Comparison of ENCODE assay signal across 8 cellular contexts in the genomic region with DNA sequence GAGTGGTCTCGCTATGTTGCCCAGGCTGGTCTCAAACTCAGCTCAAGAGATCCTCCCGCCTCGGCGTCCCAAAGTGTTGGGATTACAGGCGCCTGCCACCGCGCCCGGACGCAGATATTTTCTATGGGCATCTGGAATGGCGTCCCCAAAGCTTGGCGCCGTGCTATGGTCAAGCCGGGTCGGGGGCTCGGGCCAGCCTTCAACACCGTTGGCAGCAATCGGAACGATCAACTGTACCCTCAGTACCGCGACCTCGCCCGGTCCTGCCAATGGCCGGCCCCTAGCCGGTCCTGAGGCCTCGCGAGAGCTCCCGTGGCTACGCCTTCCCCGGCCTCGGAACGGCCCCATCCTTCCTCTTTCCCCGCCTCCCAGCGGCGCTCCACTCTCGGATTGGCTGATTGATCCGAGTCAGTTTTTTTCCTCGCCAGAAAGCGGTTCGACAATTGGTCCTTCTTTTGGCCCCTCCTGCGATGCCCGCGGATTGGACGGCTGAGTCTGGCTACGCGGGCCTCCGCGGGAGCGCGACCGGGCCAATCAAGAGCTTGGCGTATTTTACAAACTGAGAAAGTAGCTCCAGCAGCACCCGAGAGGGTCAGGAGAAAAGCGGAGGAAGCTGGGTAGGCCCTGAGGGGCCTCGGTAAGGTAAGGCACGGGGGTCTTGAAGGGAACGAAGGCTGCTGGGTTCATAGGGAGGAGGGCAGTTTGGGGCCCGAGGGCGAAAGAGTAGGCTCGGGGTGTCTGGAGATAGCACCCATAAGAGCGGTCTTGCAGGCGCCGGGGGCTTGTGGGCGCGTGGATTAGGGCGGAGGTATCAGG. TPM values are rescaled to one million over a fixed set of nuclear protein-coding genes. Genes with fewer than 3 reads are reported as not detected.
DNase-seq lines count a peak whose midpoint lies in the region; ATAC-seq and TF ChIP-seq lines count a peak whose summit lies in the region.

A gene with protein sequence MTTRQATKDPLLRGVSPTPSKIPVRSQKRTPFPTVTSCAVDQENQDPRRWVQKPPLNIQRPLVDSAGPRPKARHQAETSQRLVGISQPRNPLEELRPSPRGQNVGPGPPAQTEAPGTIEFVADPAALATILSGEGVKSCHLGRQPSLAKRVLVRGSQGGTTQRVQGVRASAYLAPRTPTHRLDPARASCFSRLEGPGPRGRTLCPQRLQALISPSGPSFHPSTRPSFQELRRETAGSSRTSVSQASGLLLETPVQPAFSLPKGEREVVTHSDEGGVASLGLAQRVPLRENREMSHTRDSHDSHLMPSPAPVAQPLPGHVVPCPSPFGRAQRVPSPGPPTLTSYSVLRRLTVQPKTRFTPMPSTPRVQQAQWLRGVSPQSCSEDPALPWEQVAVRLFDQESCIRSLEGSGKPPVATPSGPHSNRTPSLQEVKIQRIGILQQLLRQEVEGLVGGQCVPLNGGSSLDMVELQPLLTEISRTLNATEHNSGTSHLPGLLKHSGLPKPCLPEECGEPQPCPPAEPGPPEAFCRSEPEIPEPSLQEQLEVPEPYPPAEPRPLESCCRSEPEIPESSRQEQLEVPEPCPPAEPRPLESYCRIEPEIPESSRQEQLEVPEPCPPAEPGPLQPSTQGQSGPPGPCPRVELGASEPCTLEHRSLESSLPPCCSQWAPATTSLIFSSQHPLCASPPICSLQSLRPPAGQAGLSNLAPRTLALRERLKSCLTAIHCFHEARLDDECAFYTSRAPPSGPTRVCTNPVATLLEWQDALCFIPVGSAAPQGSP (plus strand): TSS at position 548 of the 816 bp plus-strand sequence. CDS start 354 bp downstream, outside the sequence.

- peaks cover 11 to 39% (median 29%) of the 10 kb centered on the region in 3 experiments; a peak in 6 of 7 replicates for H3K36me3 Mint-ChIP-seq in H9 (ENCODE audit: insufficient read depth in 1 of 3, low read depth in 3 of 3)
- H3K36me3 Mint-ChIP-seq in activated T-helper 2 cell treated with anti-CD3 and anti-CD28 coated beads, Interferon-gamma antibody, Interleukin-2, Interleukin-4, amounts not matched to agents 10 μg/mL and 5 μg/mL and 100 μg/mL, durations not matched to agents 14 hours and 24 hours and 36 hours (ENCODE audit: low read depth): peaks cover 24% of the 10 kb centered on the region
- H3K36me3 Mint-ChIP-seq in nephron (ENCODE audit: low read depth): peaks cover 13% of the 10 kb centered on the region

- peaks cover 3% of the 10 kb centered on the region for H3K79me1 ChIP-seq in H9 (ENCODE audit: insufficient read depth, low read depth, low read length, poor library complexity, severe bottlenecking)

- H4K8ac ChIP-seq in H9 (replicated peaks; ENCODE audit: insufficient read length, low read depth, low read length): no peak within 1 kb of the TSS

- peak within 1 kb of the TSS; percentile 100 for H3K4me3 Mint-ChIP-seq in H9
- H3K4me3 Mint-ChIP-seq in activated T-helper 2 cell treated with anti-CD3 and anti-CD28 coated beads, Interferon-gamma antibody, Interleukin-2, Interleukin-4, amounts not matched to agents 10 μg/mL and 5 μg/mL and 100 μg/mL, durations not matched to agents 14 hours and 24 hours and 36 hours (ENCODE audit: low read depth): peak within 1 kb of the TSS; percentile 99
- peak within 1 kb of the TSS; percentile 96 to 100 (median 97) for H3K4me3 Mint-ChIP-seq in nephron

- TF ChIP-seq CTCF in H9 (conservative IDR thresholded peaks at IDR 0.05) (no peak), fibroblast of the aortic adventitia (IDR thresholded peaks at IDR 0.05; ENCODE audit: insufficient read depth, low read length) (no peak), nephron (IDR thresholded peaks at IDR 0.05; ENCODE audit: unreplicated experiment in 3 of 3) (no peak)

- H3T11ph ChIP-seq in H9 (ENCODE audit: low read length): no peak within 1 kb of the TSS

- no peak within 1 kb of the TSS for H3K56ac ChIP-seq in H9 (ENCODE audit: insufficient read length, low read depth, low read length)

- peaks cover 6% of the 10 kb centered on the region for H3K27me3 Mint-ChIP-seq in H9 (ENCODE audit: low read depth)
- peaks cover 3% of the 10 kb centered on the region for H3K27me3 Mint-ChIP-seq in activated T-helper 2 cell treated with anti-CD3 and anti-CD28 coated beads, Interferon-gamma antibody, Interleukin-2, Interleukin-4, amounts not matched to agents 10 μg/mL and 5 μg/mL and 100 μg/mL, durations not matched to agents 14 hours and 24 hours and 36 hours (ENCODE audit: low read depth)
- peaks cover 10% of the 10 kb centered on the region for H3K27me3 Mint-ChIP-seq in nephron (ENCODE audit: low read depth)

- H2BK12ac ChIP-seq in H9 (ENCODE audit: insufficient read length, low read depth, low read length): no peak within 1 kb of the TSS

- H3K4me2 ChIP-seq in H9 (ENCODE audit: insufficient read depth, insufficient read length, low read length): peak within 1 kb of the TSS; percentile 99

- no peak within 1 kb of the TSS for H4K5ac ChIP-seq in H9 (ENCODE audit: insufficient read length, low read depth, low read length)

- H2AFZ ChIP-seq in H9 (ENCODE audit: low read length): no peak within 1 kb of the TSS

- WGBS in H9 (ENCODE audit: extremely low coverage, insufficient read length, low lambda C conversion rate): no CpG with 5 or more reads among the region's 65 CpGs

- H3K23me2 ChIP-seq in H9 (ENCODE audit: insufficient read length, low read depth, low read length, poor library complexity, severe bottlenecking): peaks cover 7% of the 10 kb centered on the region

- H3K4me3 ChIP-seq in fibroblast of the aortic adventitia (ENCODE audit: low read depth, low read length): peak within 1 kb of the TSS; percentile 85

- no peak within 1 kb of the TSS for H4K91ac ChIP-seq in H9 (ENCODE audit: insufficient read length, low read depth, low read length)

- H2AK5ac ChIP-seq in H9 (ENCODE audit: insufficient read length, low read length): no peak within 1 kb of the TSS

- no peak within 1 kb of the TSS for H2BK20ac ChIP-seq in H9 (ENCODE audit: low read depth, low read length, poor library complexity, severe bottlenecking)

- no peaks in the 10 kb centered on the region for H3K4me1 ChIP-seq in ES-I3 (ENCODE audit: insufficient read depth, low read length)
- H3K4me1 ChIP-seq in H9 (ENCODE audit: insufficient read depth, low read length): no peaks in the 10 kb centered on the region

- peak within 1 kb of the TSS; percentile 80 for H2BK120ac ChIP-seq in H9 (ENCODE audit: low read depth, low read length, poor library complexity, severe bottlenecking)

- H3K14ac ChIP-seq in H9 (ENCODE audit: insufficient read depth, low read length): peak within 1 kb of the TSS; percentile 92

- H3K9me3 ChIP-seq in ES-I3 (ENCODE audit: control insufficient read depth, insufficient read depth, low read length) (no peaks in the 10 kb centered on the region), H9 (ENCODE audit: control insufficient read depth, low read depth, low read length) (no peaks in the 10 kb centered on the region)

- H4K20me1 ChIP-seq in H9 (ENCODE audit: control insufficient read depth, insufficient read depth, insufficient read length): no peaks in the 10 kb centered on the region

- H3K4ac ChIP-seq in H9 (ENCODE audit: low read depth, low read length): no peak within 1 kb of the TSS

- ATAC-seq in stimulated activated naive CD8-positive, alpha-beta T cell treated with anti-CD3 and anti-CD28 coated beads, Interleukin-15, Interleukin-2, amounts not matched to agents 100 U/mL and 50 U/mL, for 24 hours: peak; percentile 98

- H3K4me1 Mint-ChIP-seq in H9 (peaks cover 10 to 21% of the 10 kb centered on the region in 2 experiments), nephron (peaks cover 14% of the 10 kb centered on the region)
- peaks cover 13% of the 10 kb centered on the region for H3K4me1 Mint-ChIP-seq in activated T-helper 2 cell treated with anti-CD3 and anti-CD28 coated beads, Interferon-gamma antibody, Interleukin-2, Interleukin-4, amounts not matched to agents 10 μg/mL and 5 μg/mL and 100 μg/mL, durations not matched to agents 14 hours and 24 hours and 36 hours (ENCODE audit: low read depth)

- peak within 1 kb of the TSS; percentile 73 for H3K18ac ChIP-seq in H9 (ENCODE audit: insufficient read length, low read depth, low read length)

- H3K9ac ChIP-seq in ES-I3 (ENCODE audit: low read depth, low read length): peak within 1 kb of the TSS; percentile 70
- H3K9ac ChIP-seq in H9 (ENCODE audit: extremely low read depth, insufficient read length, low read length): peak within 1 kb of the TSS; percentile 80

- H3K36me3 ChIP-seq in ES-I3 (ENCODE audit: insufficient read depth, low read length): no peaks in the 10 kb centered on the region

- no peak within 1 kb of the TSS for H2BK5ac ChIP-seq in H9 (ENCODE audit: insufficient read length, low read length)

- no peaks in the 10 kb centered on the region; the same call in 1 of the 2 replicates for H3K79me2 ChIP-seq in H9 (ENCODE audit: insufficient read depth, low read length)

- TF ChIP-seq POLR2A in Raji (IDR thresholded peaks at IDR 0.05; ENCODE audit: insufficient read depth, low read depth, low read length): peak; percentile 89

- DNase-seq in H9: peak; percentile 99
- peak; percentile 98 for DNase-seq in M059J (ENCODE audit: low read depth)
- peak; percentile 98 for DNase-seq in activated T-helper 2 cell treated with anti-CD3 and anti-CD28 coated beads, Interferon-gamma antibody, Interleukin-2, Interleukin-4, amounts not matched to agents 10 μg/mL and 5 μg/mL and 100 μg/mL, durations not matched to agents 14 hours and 24 hours and 36 hours (ENCODE audit: low spot score)
- DNase-seq in fibroblast of the aortic adventitia (ENCODE audit: low read depth): peak; percentile 98
- peak; percentile 96 for DNase-seq in stimulated activated naive CD8-positive, alpha-beta T cell treated with anti-CD3 and anti-CD28 coated beads, Interleukin-15, Interleukin-2, amounts not matched to agents 100 U/mL and 50 U/mL, for 24 hours

- H3K27me3 ChIP-seq in H9 (ENCODE audit: insufficient read depth, low read length): no peaks in the 10 kb centered on the region

- H2BK15ac ChIP-seq in H9 (ENCODE audit: low read depth, low read length): no peak within 1 kb of the TSS

- no peak within 1 kb of the TSS for H3K27ac ChIP-seq in H9 (ENCODE audit: insufficient read length, low read depth, low read length)

- intact Hi-C loops in activated T-helper 2 cell treated with anti-CD3 and anti-CD28 coated beads, Interferon-gamma antibody, Interleukin-2, Interleukin-4, amounts not matched to agents 10 μg/mL and 5 μg/mL and 100 μg/mL, durations not matched to agents 14 hours and 24 hours and 36 hours (cut with micrococcal nuclease): loop anchor here (2.0 kb wide), 3 partner anchors 46 to 192 kb away; a partner anchor contains a TSS

- H3K23ac ChIP-seq in H9 (ENCODE audit: insufficient read length, low read depth, low read length): no peak within 1 kb of the TSS

- no peaks in the 10 kb centered on the region for H3K9me3 Mint-ChIP-seq in H9
- no peaks in the 10 kb centered on the region for H3K9me3 Mint-ChIP-seq in activated T-helper 2 cell treated with anti-CD3 and anti-CD28 coated beads, Interferon-gamma antibody, Interleukin-2, Interleukin-4, amounts not matched to agents 10 μg/mL and 5 μg/mL and 100 μg/mL, durations not matched to agents 14 hours and 24 hours and 36 hours
- no peaks in the 10 kb centered on the region for H3K9me3 Mint-ChIP-seq in nephron

- H3K27ac Mint-ChIP-seq in H9 (peak within 1 kb of the TSS; percentile 92 to 99 (median 98)), nephron (peak within 1 kb of the TSS; percentile 51 to 86 (median 72))
- peak within 1 kb of the TSS; percentile 82 for H3K27ac Mint-ChIP-seq in activated T-helper 2 cell treated with anti-CD3 and anti-CD28 coated beads, Interferon-gamma antibody, Interleukin-2, Interleukin-4, amounts not matched to agents 10 μg/mL and 5 μg/mL and 100 μg/mL, durations not matched to agents 14 hours and 24 hours and 36 hours

RNA-seq across cellular contexts. Expression of the gene that starts here (rescaled TPM):
- 70.5 and 75.3 TPM in 2 replicates for total RNA-seq in H9 (2021)
- 31.3 and 47.4 TPM in 2 replicates for total RNA-seq in M059J (2014; rRNA removed; shearing (Covaris generic))
- 58.3 and 59.3 TPM in 2 replicates for total RNA-seq in activated T-helper 2 cell treated with anti-CD3 and anti-CD28 coated beads, Interferon-gamma antibody, Interleukin-2, Interleukin-4, amounts not matched to agents 10 μg/mL and 5 μg/mL and 100 μg/mL, durations not matched to agents 14 hours and 24 hours and 36 hours
- 4.0 and 11.3 TPM in 2 replicates for total RNA-seq in fibroblast of the aortic adventitia (ENCODE audit: low replicate concordance)
